ENCODE assay signal across 12 cellular contexts in the genomic region with DNA sequence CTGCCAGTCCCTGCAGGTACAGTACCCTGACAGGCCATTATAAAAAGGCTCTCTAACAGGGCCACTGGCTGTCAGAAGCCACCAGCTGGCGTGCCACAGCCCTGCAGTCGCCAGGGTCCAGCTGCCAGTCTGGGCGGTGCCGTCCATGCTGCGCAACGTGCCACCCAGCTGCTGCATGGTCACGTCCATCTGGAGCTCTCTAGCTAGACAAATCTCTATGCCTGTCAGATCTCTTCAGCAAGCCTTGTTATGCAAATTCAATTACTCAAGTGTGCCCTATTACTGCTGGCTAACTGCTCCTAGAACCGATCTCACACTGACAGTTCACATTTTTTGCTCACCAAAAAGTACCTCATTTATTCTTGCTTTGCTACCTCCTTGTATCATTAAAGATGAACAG.
DNase-seq lines count a peak whose midpoint lies in the region; ATAC-seq and TF ChIP-seq lines count a peak whose summit lies in the region.
"Had no signal": no experiment of that assay in that cellular context is flagged by ENCODE, and none has a peak within 500 bp of the region (broad histone marks: within the 10 kb centered on the region; RNA-seq: fewer than 3 reads in every experiment).

No MANE protein-coding gene starts in this region.

- H3K27me3 ChIP-seq in H7 (ENCODE audit: control insufficient read depth, insufficient read depth, low read length), result no peaks in the 10 kb centered on the region
- no peaks in the 10 kb centered on the region for H3K27me3 ChIP-seq in body of pancreas
- no peaks in the 10 kb centered on the region for H3K27me3 ChIP-seq in brain microvascular endothelial cell (replicated peaks)
- H3K27me3 ChIP-seq: upper lobe of left lung had no signal

- no peak overlapping the region for H3K27ac ChIP-seq in body of pancreas
- no peak overlapping the region for H3K27ac ChIP-seq in brain microvascular endothelial cell
- H3K27ac ChIP-seq: lower lobe of right lung, upper lobe of left lung had no signal

- no peak for TF ChIP-seq POLR2A in body of pancreas (IDR thresholded peaks at IDR 0.05)

- peak in 1 of 7 experiments; percentile 6 for TF ChIP-seq CTCF in body of pancreas (IDR thresholded peaks at IDR 0.05)
- no peak for TF ChIP-seq CTCF in brain microvascular endothelial cell (IDR thresholded peaks at IDR 0.05; ENCODE audit: low read depth, low read length, missing control alignments)

- in situ Hi-C loops in brain microvascular endothelial cell (cut with HindIII; ENCODE audit: low pct_ligation_motif_present, low sequenced_read_pairs), result loop anchor here (25.0 kb wide), 1 partner anchor 375 kb away; a partner anchor contains a TSS

- CTCF ChIA-PET in HEK293T (lab: Yijun Ruan, JAX), result interaction anchor here (0.5 to 1.5 kb wide), 2 partner anchors 19 to 334 kb away, joined by 3 to 6 read pairs; no protein-coding TSS in a partner anchor

- peak; percentile 95 for ATAC-seq in GM18498 (IDR thresholded peaks at IDR 0.05; ENCODE audit: unreplicated experiment)
- ATAC-seq in body of pancreas, result no peak
- ATAC-seq: HCT116 had no signal

- H3K36me3 ChIP-seq in H7 (replicated peaks; ENCODE audit: control insufficient read depth, insufficient read depth, low read length), result no peaks in the 10 kb centered on the region
- no peaks in the 10 kb centered on the region for H3K36me3 ChIP-seq in body of pancreas (replicated peaks in 1 of 2; ENCODE audit: insufficient read depth in 1 of 2, low read depth in 2 of 2)
- no peaks in the 10 kb centered on the region for H3K36me3 ChIP-seq in brain microvascular endothelial cell (replicated peaks)
- H3K36me3 ChIP-seq: lower lobe of right lung, upper lobe of left lung had no signal

- DNase-seq in H7 (peak; percentile 10), NCI-H1105 treated with DMSO at 0.1 percent for 48 hours (lab: John Stamatoyannopoulos, UW) (peak; percentile 96), body of pancreas (peak; percentile 24 to 63 (median 26)), brain microvascular endothelial cell (no peak), HEK293T (ENCODE audit: extremely low spot score) (no peak), activated T-cell treated with anti-CD3 and anti-CD28 coated beads for 4 hours (no peak)
- no peak for DNase-seq in stimulated activated CD8-positive, alpha-beta memory T cell treated with anti-CD3 and anti-CD28 coated beads, Interleukin-4, amount 100 ng/mL, for 48 hours
- DNase-seq: activated naive CD8-positive, alpha-beta T cell treated with anti-CD3 and anti-CD28 coated beads, Interleukin-2, amount 10 ng/mL, durations not matched to agents 7 days and 5 days; lower lobe of right lung had no signal

- no peak overlapping the region for H3K4me3 ChIP-seq in H7 (ENCODE audit: insufficient read depth, low read depth, low read length)
- H3K4me3 ChIP-seq in body of pancreas, result no peak overlapping the region
- no peak overlapping the region for H3K4me3 ChIP-seq in brain microvascular endothelial cell (ENCODE audit: low read depth, low read length)
- H3K4me3 ChIP-seq: lower lobe of right lung, upper lobe of left lung had no signal

- intact Hi-C loops in body of pancreas (cut with DNase I), result no loop called here

- WGBS in body of pancreas, 2 donors, result 76 to 83% methylated on average over 5 to 8 of the region's 8 CpGs

- H3K9me3 ChIP-seq in body of pancreas, result no peaks in the 10 kb centered on the region
- H3K9me3 ChIP-seq: lower lobe of right lung, upper lobe of left lung had no signal

- H3K4me1 ChIP-seq in body of pancreas, result no peaks in the 10 kb centered on the region
- H3K4me1 ChIP-seq: lower lobe of right lung, upper lobe of left lung had no signal

- POLR2A ChIA-PET in HEK293T (lab: Yijun Ruan, JAX), result no interaction called here

TF ChIP-seq in HEK293T, 16 proteins besides CTCF, POLR2A, EP300 and RAD21:
- TF ChIP-seq BHLHE40 (IDR thresholded peaks at IDR 0.05; ENCODE audit: borderline replicate concordance) (no peak), SUZ12 (IDR thresholded peaks at IDR 0.05) (no peak)

Comparison
In these comparisons a context has a peak if more than half of its experiments do, and no peak if none do; other contexts are left out.
1. DNase-seq: peak in H7 (single experiment), NCI-H1105 treated with DMSO at 0.1 percent for 48 hours (single experiment) and body of pancreas (4 of 4); none in stimulated activated CD8-positive, alpha-beta memory T cell treated with anti-CD3 and anti-CD28 coated beads, Interleukin-4, amount 100 ng/mL, for 48 hours (single experiment), brain microvascular endothelial cell (single experiment), HEK293T (single experiment) and activated T-cell treated with anti-CD3 and anti-CD28 coated beads for 4 hours (single experiment).